In the genomic region with DNA sequence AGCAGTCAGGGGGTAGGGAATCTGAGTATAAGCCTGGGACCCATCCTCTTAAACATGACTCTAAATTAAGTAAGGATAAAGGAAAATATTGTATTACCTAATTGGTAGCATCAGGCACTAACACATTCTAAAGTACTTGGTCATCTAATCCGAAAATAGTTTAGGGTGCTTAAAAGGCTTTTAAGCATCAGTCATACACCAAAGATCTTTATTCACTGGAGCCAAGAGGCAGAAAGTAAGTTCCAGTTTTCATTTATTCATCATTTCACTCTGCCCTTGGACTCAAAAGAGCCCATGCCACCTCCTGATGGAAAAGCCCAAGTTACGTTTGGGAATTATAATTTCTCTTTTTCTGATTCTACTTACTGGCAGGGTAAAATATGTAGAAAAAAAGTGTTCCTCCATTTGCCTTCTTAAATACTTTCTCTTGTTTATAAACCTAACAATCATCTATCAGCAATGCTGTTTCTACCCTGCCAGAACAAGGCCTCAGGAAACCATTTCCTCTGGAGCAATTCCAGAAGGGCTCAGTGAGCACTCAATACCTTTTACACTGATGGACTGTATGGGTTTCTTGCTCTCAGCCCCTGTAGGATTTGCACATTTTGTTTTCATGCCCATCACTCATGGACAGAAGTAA, we compare ENCODE assay signal across 1 cellular context.
A peak's percentile ranks its signal among the peaks of the same experiment; 100 is the strongest.
TF ChIP-seq lines count a peak whose summit lies in the region.

No MANE protein-coding gene starts in this region.

TF ChIP-seq in SK-N-SH, 30 proteins besides CTCF, POLR2A, EP300 and RAD21 (continued from another document):
- TF ChIP-seq USF1 (IDR thresholded peaks at IDR 0.05; ENCODE audit: borderline replicate concordance, low read depth) = no peak
- TF ChIP-seq TAF1 (IDR thresholded peaks at IDR 0.05; ENCODE audit: borderline replicate concordance, low read depth, low read length) = no peak
- no peak for TF ChIP-seq NRF1 (IDR thresholded peaks at IDR 0.05; ENCODE audit: low read depth, low read length)
- peak; percentile 72; the same call in 1 of the 2 replicates for TF ChIP-seq MEF2A (IDR thresholded peaks at IDR 0.05; ENCODE audit: borderline replicate concordance, low read depth)
- TF ChIP-seq GATA2 (CRISPR knock-in tag; IDR thresholded peaks at IDR 0.05) = no peak
- TF ChIP-seq, protein P1, sequence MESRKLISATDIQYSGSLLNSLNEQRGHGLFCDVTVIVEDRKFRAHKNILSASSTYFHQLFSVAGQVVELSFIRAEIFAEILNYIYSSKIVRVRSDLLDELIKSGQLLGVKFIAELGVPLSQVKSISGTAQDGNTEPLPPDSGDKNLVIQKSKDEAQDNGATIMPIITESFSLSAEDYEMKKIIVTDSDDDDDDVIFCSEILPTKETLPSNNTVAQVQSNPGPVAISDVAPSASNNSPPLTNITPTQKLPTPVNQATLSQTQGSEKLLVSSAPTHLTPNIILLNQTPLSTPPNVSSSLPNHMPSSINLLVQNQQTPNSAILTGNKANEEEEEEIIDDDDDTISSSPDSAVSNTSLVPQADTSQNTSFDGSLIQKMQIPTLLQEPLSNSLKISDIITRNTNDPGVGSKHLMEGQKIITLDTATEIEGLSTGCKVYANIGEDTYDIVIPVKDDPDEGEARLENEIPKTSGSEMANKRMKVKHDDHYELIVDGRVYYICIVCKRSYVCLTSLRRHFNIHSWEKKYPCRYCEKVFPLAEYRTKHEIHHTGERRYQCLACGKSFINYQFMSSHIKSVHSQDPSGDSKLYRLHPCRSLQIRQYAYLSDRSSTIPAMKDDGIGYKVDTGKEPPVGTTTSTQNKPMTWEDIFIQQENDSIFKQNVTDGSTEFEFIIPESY (IDR thresholded peaks at IDR 0.05; ENCODE audit: borderline replicate concordance, low read depth) = no peak
- peak; percentile 34; the same call in 1 of the 2 replicates for TF ChIP-seq JUND (IDR thresholded peaks at IDR 0.05)
- TF ChIP-seq NFIC (IDR thresholded peaks at IDR 0.05; ENCODE audit: borderline replicate concordance) = peak; percentile 37
- no peak for TF ChIP-seq REST (IDR thresholded peaks at IDR 0.05; ENCODE audit: low read depth, low read length)
- TF ChIP-seq CHD2 (IDR thresholded peaks at IDR 0.05; ENCODE audit: low read length, partially characterized antibody) = no peak
- no peak for TF ChIP-seq RXRA (IDR thresholded peaks at IDR 0.05; ENCODE audit: borderline replicate concordance, low read depth)
- TF ChIP-seq TEAD4 (IDR thresholded peaks at IDR 0.05; ENCODE audit: borderline replicate concordance, insufficient read depth) = 0 out of 2 replicates have a peak, but pooled peaks have one; percentile 16
- TF ChIP-seq IRF3 (IDR thresholded peaks at IDR 0.05; ENCODE audit: low read depth, low read length) = no peak
- TF ChIP-seq GABPA (IDR thresholded peaks at IDR 0.05; ENCODE audit: low read depth) = no peak
- TF ChIP-seq MXI1 (IDR thresholded peaks at IDR 0.05; ENCODE audit: low read depth, low read length) = no peak
- no peak for TF ChIP-seq YY1 (IDR thresholded peaks at IDR 0.05; ENCODE audit: low read depth)
- TF ChIP-seq FOXM1 (IDR thresholded peaks at IDR 0.05; ENCODE audit: low read depth) = peak; percentile 67; the same call in 1 of the 2 replicates
- TF ChIP-seq RCOR1 (IDR thresholded peaks at IDR 0.05; ENCODE audit: low read length) = no peak
- TF ChIP-seq RFX5 (IDR thresholded peaks at IDR 0.05; ENCODE audit: low read length) = no peak
